In the genomic region with DNA sequence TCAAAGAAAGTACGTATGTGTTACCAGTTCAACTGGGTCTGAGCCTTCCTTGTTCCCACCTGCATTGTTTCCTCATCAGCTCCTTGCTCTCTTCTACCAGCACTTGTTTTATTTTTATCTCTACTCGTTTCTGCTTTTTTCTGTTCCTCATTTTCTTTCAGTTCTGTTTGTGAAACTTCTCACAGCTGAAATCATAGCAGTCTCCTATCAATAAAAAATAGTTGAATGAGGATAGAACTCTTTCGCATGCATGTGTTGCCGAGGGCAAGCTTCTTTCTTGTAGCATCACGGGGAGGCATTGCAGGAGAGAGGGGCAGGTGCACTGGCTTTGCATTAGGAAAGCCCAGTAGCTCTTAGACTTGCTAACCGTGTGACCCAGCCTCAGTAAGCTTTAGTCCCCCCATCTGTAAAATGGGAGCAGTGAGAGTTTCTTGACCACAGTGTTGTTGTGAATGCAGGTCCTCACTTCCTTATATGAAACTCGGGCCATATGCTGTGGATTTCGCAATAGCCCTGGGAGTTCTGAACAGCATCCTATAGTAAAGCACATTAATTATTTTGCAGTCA, we compare ENCODE assay signal across 1 cellular context.
TF ChIP-seq lines count a peak whose summit lies in the region.

No MANE protein-coding gene starts in this region.

TF ChIP-seq in GM12878, 131 proteins besides CTCF, POLR2A, EP300 and RAD21 (continued from another document):
- TF ChIP-seq, protein P1, sequence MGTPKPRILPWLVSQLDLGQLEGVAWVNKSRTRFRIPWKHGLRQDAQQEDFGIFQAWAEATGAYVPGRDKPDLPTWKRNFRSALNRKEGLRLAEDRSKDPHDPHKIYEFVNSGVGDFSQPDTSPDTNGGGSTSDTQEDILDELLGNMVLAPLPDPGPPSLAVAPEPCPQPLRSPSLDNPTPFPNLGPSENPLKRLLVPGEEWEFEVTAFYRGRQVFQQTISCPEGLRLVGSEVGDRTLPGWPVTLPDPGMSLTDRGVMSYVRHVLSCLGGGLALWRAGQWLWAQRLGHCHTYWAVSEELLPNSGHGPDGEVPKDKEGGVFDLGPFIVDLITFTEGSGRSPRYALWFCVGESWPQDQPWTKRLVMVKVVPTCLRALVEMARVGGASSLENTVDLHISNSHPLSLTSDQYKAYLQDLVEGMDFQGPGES (IDR thresholded peaks at IDR 0.05) = no peak
- TF ChIP-seq YY1 (IDR thresholded peaks at IDR 0.05; ENCODE audit: low read depth, low read length) (no peak), EZH2 (IDR thresholded peaks at IDR 0.05; ENCODE audit: borderline replicate concordance, control insufficient read depth, low read depth, low read length) (no peak), MTA2 (IDR thresholded peaks at IDR 0.05; ENCODE audit: low read depth) (peak; percentile 79), IKZF1 (conservative IDR thresholded peaks at IDR 0.05) (peak; percentile 82), SP1 (IDR thresholded peaks at IDR 0.05; ENCODE audit: low read depth, low read length) (peak; percentile 24), CHD2 (IDR thresholded peaks at IDR 0.05; ENCODE audit: borderline replicate concordance, low read depth, low read length) (0 out of 2 replicates have a peak, but pooled peaks have one; percentile 18), CBFB (IDR thresholded peaks at IDR 0.05; ENCODE audit: low read depth) (no peak), IRF4 (IDR thresholded peaks at IDR 0.05; ENCODE audit: low read depth, low read length) (0 out of 2 replicates have a peak, but pooled peaks have one; percentile 16), SPI1 (IDR thresholded peaks at IDR 0.05; ENCODE audit: borderline replicate concordance, insufficient read depth, low read depth, low read length) (peak; percentile 93), CEBPZ (IDR thresholded peaks at IDR 0.05; ENCODE audit: low read depth, low read length) (no peak), EGR1 (IDR thresholded peaks at IDR 0.05; ENCODE audit: borderline replicate concordance in 1 of 2, low read depth in 2 of 2, low read length in 2 of 2) (no peak), HDAC2 (IDR thresholded peaks at IDR 0.05) (no peak), NR2F1 (conservative IDR thresholded peaks at IDR 0.05) (no peak), SRF (IDR thresholded peaks at IDR 0.05; ENCODE audit: low read depth in 2 of 2, low read length in 2 of 2) (no peak), ETV6 (conservative IDR thresholded peaks at IDR 0.05 in 1 of 2, IDR thresholded peaks at IDR 0.05 in 1 of 2; ENCODE audit: borderline replicate concordance in 1 of 2, low read depth in 1 of 2) (peak in 1 of 2 experiments; percentile 18; a peak in 1 of 4 replicates), BCL11A (IDR thresholded peaks at IDR 0.05; ENCODE audit: low read depth, low read length) (0 out of 2 replicates have a peak, but pooled peaks have one; percentile 39)
- TF ChIP-seq, protein P2, sequence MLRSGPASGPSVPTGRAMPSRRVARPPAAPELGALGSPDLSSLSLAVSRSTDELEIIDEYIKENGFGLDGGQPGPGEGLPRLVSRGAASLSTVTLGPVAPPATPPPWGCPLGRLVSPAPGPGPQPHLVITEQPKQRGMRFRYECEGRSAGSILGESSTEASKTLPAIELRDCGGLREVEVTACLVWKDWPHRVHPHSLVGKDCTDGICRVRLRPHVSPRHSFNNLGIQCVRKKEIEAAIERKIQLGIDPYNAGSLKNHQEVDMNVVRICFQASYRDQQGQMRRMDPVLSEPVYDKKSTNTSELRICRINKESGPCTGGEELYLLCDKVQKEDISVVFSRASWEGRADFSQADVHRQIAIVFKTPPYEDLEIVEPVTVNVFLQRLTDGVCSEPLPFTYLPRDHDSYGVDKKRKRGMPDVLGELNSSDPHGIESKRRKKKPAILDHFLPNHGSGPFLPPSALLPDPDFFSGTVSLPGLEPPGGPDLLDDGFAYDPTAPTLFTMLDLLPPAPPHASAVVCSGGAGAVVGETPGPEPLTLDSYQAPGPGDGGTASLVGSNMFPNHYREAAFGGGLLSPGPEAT (IDR thresholded peaks at IDR 0.05; ENCODE audit: low read depth) = peak; percentile 74
- TF ChIP-seq, protein P3, sequence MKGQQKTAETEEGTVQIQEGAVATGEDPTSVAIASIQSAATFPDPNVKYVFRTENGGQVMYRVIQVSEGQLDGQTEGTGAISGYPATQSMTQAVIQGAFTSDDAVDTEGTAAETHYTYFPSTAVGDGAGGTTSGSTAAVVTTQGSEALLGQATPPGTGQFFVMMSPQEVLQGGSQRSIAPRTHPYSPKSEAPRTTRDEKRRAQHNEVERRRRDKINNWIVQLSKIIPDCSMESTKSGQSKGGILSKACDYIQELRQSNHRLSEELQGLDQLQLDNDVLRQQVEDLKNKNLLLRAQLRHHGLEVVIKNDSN (IDR thresholded peaks at IDR 0.05; ENCODE audit: borderline replicate concordance, extremely low read length, insufficient read depth, low read depth, low read length) = no peak
